In genomic region chr17:58416937-58417299, GRCh38 we compare ENCODE assay signal across 9 cellular contexts. TPM values are rescaled to one million over a fixed set of nuclear protein-coding genes. Genes with fewer than 3 reads are reported as not detected.
DNase-seq lines count a peak whose midpoint lies in the region; ATAC-seq and TF ChIP-seq lines count a peak whose summit lies in the region.
"Had no signal": no experiment of that assay in that cellular context is flagged by ENCODE, and none has a peak within 500 bp of the region (broad histone marks: within the 10 kb centered on the region; RNA-seq: fewer than 3 reads in every experiment).

No MANE protein-coding gene starts in this region.

- peak overlapping the region; percentile 12 to 32 for H3K27ac Mint-ChIP-seq in natural killer cell treated with Interleukin-12 subunit alpha and Interleukin-12 subunit beta and Interleukin-15 and Interleukin-18, amount 100 ng/mL, for 72 hours

- no peak overlapping the region for H3K4me3 Mint-ChIP-seq in natural killer cell treated with Interleukin-12 subunit alpha and Interleukin-12 subunit beta and Interleukin-15 and Interleukin-18, amount 100 ng/mL, for 72 hours

- H3K27ac ChIP-seq in C4-2B (peak overlapping the region; percentile 56; the same call in 1 of the 2 replicates), epithelial cell of prostate (peak overlapping the region; percentile 86)
- H3K27ac ChIP-seq: tibial artery had no signal

- no peaks in the 10 kb centered on the region for H3K27me3 Mint-ChIP-seq in natural killer cell treated with Interleukin-12 subunit alpha and Interleukin-12 subunit beta and Interleukin-15 and Interleukin-18, amount 100 ng/mL, for 72 hours

- peaks cover 11 to 12% of the 10 kb centered on the region in 2 donors for H3K4me1 Mint-ChIP-seq in natural killer cell treated with Interleukin-12 subunit alpha and Interleukin-12 subunit beta and Interleukin-15 and Interleukin-18, amount 100 ng/mL, for 72 hours (ENCODE audit: low read depth in 2 of 2)

- DNase-seq in NCI-H526 treated with DMSO at 0.1 percent for 48 hours (lab: John Stamatoyannopoulos, UW) (peak; percentile 70), epithelial cell of prostate (ENCODE audit: low read depth, low spot score) (no peak), DMS79 treated with DMSO at 0.1 percent for 48 hours (lab: John Stamatoyannopoulos, UW) (no peak), RKO (ENCODE audit: low spot score) (no peak), kidney glomerular epithelial cell (lab: John Stamatoyannopoulos, UW) (no peak)
- DNase-seq in natural killer cell treated with Interleukin-12 subunit alpha and Interleukin-12 subunit beta and Interleukin-15 and Interleukin-18, amount 100 ng/mL, for 72 hours (ENCODE audit: low spot score) = no peak
- DNase-seq in NK-92 treated with Interleukin-12 subunit alpha and Interleukin-12 subunit beta, amount 100 ng/mL, for 24 hours (lab: John Stamatoyannopoulos, UW) = no peak

- no peaks in the 10 kb centered on the region for H3K36me3 Mint-ChIP-seq in natural killer cell treated with Interleukin-12 subunit alpha and Interleukin-12 subunit beta and Interleukin-15 and Interleukin-18, amount 100 ng/mL, for 72 hours

- no peak for TF ChIP-seq CTCF in C4-2B (conservative IDR thresholded peaks at IDR 0.05)

- no peaks in the 10 kb centered on the region for H3K9me3 Mint-ChIP-seq in natural killer cell treated with Interleukin-12 subunit alpha and Interleukin-12 subunit beta and Interleukin-15 and Interleukin-18, amount 100 ng/mL, for 72 hours

- ATAC-seq in natural killer cell treated with Interleukin-12 subunit alpha and Interleukin-12 subunit beta and Interleukin-15 and Interleukin-18, amount 100 ng/mL, for 72 hours = no peak

RNA-seq across cellular contexts. Expression of gene RNF43, which starts 0.4 kb away (rescaled TPM):
- 1 to 10 TPM in 1 of 2 donors, not detected in 1; 1.3 TPM for total RNA-seq in natural killer cell treated with Interleukin-12 subunit alpha and Interleukin-12 subunit beta and Interleukin-15 and Interleukin-18, amount 100 ng/mL, for 72 hours
